ENCODE assay signal across 11 cellular contexts in the genomic region with DNA sequence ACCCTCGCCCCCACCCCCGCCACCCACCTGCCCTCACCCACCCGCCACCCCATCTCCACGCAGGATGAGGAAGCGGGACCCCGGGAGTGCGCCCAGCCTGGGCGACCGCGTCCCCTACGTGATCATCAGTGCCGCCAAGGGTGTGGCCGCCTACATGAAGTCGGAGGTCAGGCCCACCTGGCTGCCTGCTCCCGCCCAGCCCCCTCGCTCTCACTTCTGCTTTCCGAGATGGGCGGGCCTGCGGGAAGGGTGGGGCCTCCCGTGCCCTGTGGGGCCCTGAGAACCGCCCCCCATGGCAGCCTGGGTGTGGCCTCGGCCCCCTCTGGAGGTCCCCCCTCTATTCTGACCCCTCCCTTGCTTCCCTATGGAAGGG. TPM values are rescaled to one million over a fixed set of nuclear protein-coding genes. Genes with fewer than 3 reads are reported as not detected.
DNase-seq lines count a peak whose midpoint lies in the region; ATAC-seq and TF ChIP-seq lines count a peak whose summit lies in the region.
"Had no signal": no experiment of that assay in that cellular context is flagged by ENCODE, and none has a peak within 500 bp of the region (broad histone marks: within the 10 kb centered on the region; RNA-seq: fewer than 3 reads in every experiment).

No MANE protein-coding gene starts in this region.

- peak overlapping the region; percentile 97 to 100 (median 99) for H3K27ac Mint-ChIP-seq in naive B cell
- H3K27ac Mint-ChIP-seq: activated T-cell treated with anti-CD3 and anti-CD28 coated beads, Interleukin-2, amount 50 U/mL, for 72 hours; natural killer cell treated with Interleukin-12 subunit alpha and Interleukin-12 subunit beta and Interleukin-15 and Interleukin-18, amount 100 ng/mL, for 72 hours had no signal

- no peak for TF ChIP-seq CTCF in OCI-LY1 (IDR thresholded peaks at IDR 0.05; ENCODE audit: low read length)

- H3K79me2 ChIP-seq in OCI-LY1 (ENCODE audit: insufficient read depth, low read length), result peaks cover 6% of the 10 kb centered on the region

- no peaks in the 10 kb centered on the region for H4K20me1 ChIP-seq in OCI-LY1 (ENCODE audit: insufficient read depth, low read length)

- no peak overlapping the region for H2AFZ ChIP-seq in OCI-LY1 (ENCODE audit: low read length)

- H3K4me1 Mint-ChIP-seq in naive B cell, result peaks cover 40 to 53% (median 45%) of the 10 kb centered on the region in 3 donors

- peak overlapping the region; percentile 82 to 98 (median 86) for H3K4me3 Mint-ChIP-seq in naive B cell
- H3K4me3 Mint-ChIP-seq: activated T-cell treated with anti-CD3 and anti-CD28 coated beads, Interleukin-2, amount 50 U/mL, for 72 hours; natural killer cell treated with Interleukin-12 subunit alpha and Interleukin-12 subunit beta and Interleukin-15 and Interleukin-18, amount 100 ng/mL, for 72 hours had no signal

- no peaks in the 10 kb centered on the region for H3K9me3 ChIP-seq in OCI-LY1 (ENCODE audit: low read length)

- H3K36me3 Mint-ChIP-seq in naive B cell, result peaks cover 7 to 20% of the 10 kb centered on the region in 2 donors

- H3K9me2 ChIP-seq in OCI-LY1 (ENCODE audit: low read depth, low read length), result no peaks in the 10 kb centered on the region

- H3K27me3 Mint-ChIP-seq in naive B cell, result no peaks in the 10 kb centered on the region

- H3K27me3 ChIP-seq in OCI-LY1 (ENCODE audit: insufficient read depth, low read length), result no peaks in the 10 kb centered on the region

- H3K36me3 ChIP-seq in OCI-LY1 (ENCODE audit: insufficient read depth, low read length), result peaks cover 52% of the 10 kb centered on the region

- H3K9me3 Mint-ChIP-seq in naive B cell, result no peaks in the 10 kb centered on the region
- H3K9me3 Mint-ChIP-seq: activated T-cell treated with anti-CD3 and anti-CD28 coated beads, Interleukin-2, amount 50 U/mL, for 72 hours; natural killer cell treated with Interleukin-12 subunit alpha and Interleukin-12 subunit beta and Interleukin-15 and Interleukin-18, amount 100 ng/mL, for 72 hours had no signal

- peak overlapping the region; percentile 100 for H3K27ac ChIP-seq in OCI-LY1 (ENCODE audit: low read depth, low read length, poor library complexity, severe bottlenecking)
- H3K27ac ChIP-seq: epithelial cell of prostate had no signal

- H3K4me2 ChIP-seq in OCI-LY1 (ENCODE audit: low read length), result peak overlapping the region; percentile 70

- H3F3A ChIP-seq in OCI-LY1 (ENCODE audit: insufficient read depth, low read length), result no peaks in the 10 kb centered on the region; the same call in 1 of the 2 replicates

- peak; percentile 98 for DNase-seq in naive B cell
- no peak for DNase-seq in NCI-H748 (lab: John Stamatoyannopoulos, UW; ENCODE audit: unreplicated experiment)
- DNase-seq in globus pallidus (ENCODE audit: low spot score), result no peak
- DNase-seq in retina, result no peak
- no peak for DNase-seq in DMS153 treated with DMSO at 0.1 percent for 48 hours (lab: John Stamatoyannopoulos, UW; ENCODE audit: unreplicated experiment)
- DNase-seq: activated T-cell treated with anti-CD3 and anti-CD28 coated beads, Interleukin-2, amount 50 U/mL, for 72 hours had no signal

- TF ChIP-seq POLR2A in GM18951 (IDR thresholded peaks at IDR 0.05; ENCODE audit: extremely low read depth, insufficient read depth, insufficient read length), result peak; percentile 57

- peak overlapping the region; percentile 76; the same call in 1 of the 2 replicates for H3K9ac ChIP-seq in OCI-LY1 (ENCODE audit: low read length)

- H3K4me1 ChIP-seq in OCI-LY1 (ENCODE audit: insufficient read depth, low read length, severe bottlenecking), result peaks cover 51% of the 10 kb centered on the region

- in situ Hi-C loops in GM18951 (cut with MboI; ENCODE audit: low sequenced_read_pairs, unreplicated experiment), result no loop called here

- peak; percentile 63 for ATAC-seq in HG02798 (IDR thresholded peaks at IDR 0.05; ENCODE audit: poor library complexity, unreplicated experiment)
- peak; percentile 71 to 72 for ATAC-seq in naive B cell (ENCODE audit: low read depth in 2 of 2)

- peak overlapping the region; percentile 47 for H3K4me3 ChIP-seq in OCI-LY1 (ENCODE audit: low read depth, low read length, poor library complexity, severe bottlenecking)

RNA-seq across cellular contexts. Expression of a gene that starts 3.1 kb away (rescaled TPM):
- 100 to 1,000 TPM; 218 to 343 (median 286) TPM for polyA plus RNA-seq in naive B cell (ENCODE audit: low read depth in 6 of 6)

RNA-seq across cellular contexts. Expression of a gene that starts 17.0 kb away (rescaled TPM):
- 1 to 10 TPM in 3 of 6 donors, under 1 TPM in 2, not detected in 1; 0.44 to 6.6 (median 1.2) TPM for polyA plus RNA-seq in naive B cell (ENCODE audit: low read depth in 6 of 6)

RNA-seq across cellular contexts. Expression of a gene that starts 31.5 kb away (rescaled TPM):
- polyA plus RNA-seq in naive B cell (ENCODE audit: low read depth in 6 of 6), result 10 to 100 TPM; 22.9 to 46.7 (median 32.1) TPM

RNA-seq across cellular contexts. Expression of a gene that starts 39.4 kb away (rescaled TPM):
- polyA plus RNA-seq in naive B cell (ENCODE audit: low read depth in 6 of 6), result 100 to 1,000 TPM in 1 of 6 donors, 10 to 100 TPM in 5; 70.9 to 115 (median 76.1) TPM

RNA-seq across cellular contexts. Expression of a gene that starts 50.2 kb away (rescaled TPM):
- 1 to 10 TPM in 3 of 6 donors, under 1 TPM in 2, not detected in 1; 0.38 to 1.8 (median 1.1) TPM for polyA plus RNA-seq in naive B cell (ENCODE audit: low read depth in 6 of 6)
